In genomic region chr11:110988731-110989130, GRCh38 we compare ENCODE assay signal across 22 cellular contexts.
"Had no signal": no experiment of that assay in that cellular context is flagged by ENCODE, and none has a peak within 500 bp of the region (broad histone marks: within the 10 kb centered on the region; RNA-seq: fewer than 3 reads in every experiment).

No MANE protein-coding gene starts in this region.

- ATAC-seq: K562, Panc1, PC-3 had no signal

- H3K27ac Mint-ChIP-seq: IgD-negative memory B cell had no signal

- H3K4me3 Mint-ChIP-seq: IgD-negative memory B cell had no signal

- DNase-seq: Kasumi-1; MM.1S; NCI-H1092 treated with DMSO at 0.1 percent for 48 hours; NCI-H1436; NCI-H187; NCI-H2029; NCI-H2081 treated with DMSO at 0.1 percent for 48 hours; NCI-H2171; NCI-H226; NCI-H510A; NCI-H69; NCI-H774; NK-92 treated with Interleukin-12 subunit alpha and Interleukin-12 subunit beta, amount 100 ng/mL, for 24 hours; PC-3; SHP77; SK-N-SH had no signal

- H3K4me2 ChIP-seq: KMS-11, SK-N-SH had no signal

- H3K4me3 ChIP-seq: K562 had no signal

- H3K9me3 ChIP-seq: SK-N-SH had no signal

- H3K27ac ChIP-seq: HL-60, KMS-11, RWPE1 had no signal

- H3K9ac ChIP-seq: KMS-11, SK-N-SH had no signal
